ENCODE assay signal across 28 cellular contexts in the genomic region with DNA sequence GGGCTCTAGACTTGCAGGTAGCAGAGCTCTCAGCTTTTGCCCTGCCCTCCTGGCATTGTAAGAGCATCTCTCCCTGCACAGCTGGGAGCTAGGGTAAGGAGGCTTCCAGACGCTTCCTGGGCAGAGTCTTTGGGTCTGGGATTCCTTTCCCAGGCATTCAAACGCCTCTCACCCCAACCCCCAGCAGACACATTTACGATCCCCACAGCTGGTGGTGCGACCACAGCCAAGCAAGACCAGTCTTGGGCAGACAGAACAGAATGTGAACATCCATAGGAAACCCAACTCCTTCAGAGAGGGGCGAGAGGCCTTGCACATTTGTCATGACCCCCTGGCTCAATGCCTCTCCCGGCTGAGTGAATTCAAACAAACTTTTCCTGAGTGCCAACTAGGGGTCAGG.
"Had no signal": no experiment of that assay in that cellular context is flagged by ENCODE, and none has a peak within 500 bp of the region (broad histone marks: within the 10 kb centered on the region; RNA-seq: fewer than 3 reads in every experiment).

No MANE protein-coding gene starts in this region.

- H3K9ac ChIP-seq: SK-N-SH had no signal

- H3K27ac Mint-ChIP-seq: activated CD4-positive, alpha-beta memory T cell treated with anti-CD3 and anti-CD28 coated beads, Interleukin-2, amount 10 ng/mL, durations not matched to agents 7 days and 5 days; activated CD4-positive, alpha-beta T cell treated with anti-CD3 and anti-CD28 coated beads for 36 hours; activated naive CD4-positive, alpha-beta T cell treated with anti-CD3 and anti-CD28 coated beads for 36 hours; activated naive CD8-positive, alpha-beta T cell; activated T-helper 17 cell treated with anti-CD3 and anti-CD28 coated beads, Interleukin-2, amount 50 U/mL, for 72 hours had no signal

- H3K36me3 Mint-ChIP-seq: activated naive CD8-positive, alpha-beta T cell had no signal

- H3K27me3 Mint-ChIP-seq: activated naive CD8-positive, alpha-beta T cell had no signal

- H3K4me3 Mint-ChIP-seq: activated CD4-positive, alpha-beta memory T cell treated with anti-CD3 and anti-CD28 coated beads, Interleukin-2, amount 10 ng/mL, durations not matched to agents 7 days and 5 days; activated CD4-positive, alpha-beta T cell treated with anti-CD3 and anti-CD28 coated beads for 36 hours; activated naive CD4-positive, alpha-beta T cell treated with anti-CD3 and anti-CD28 coated beads for 36 hours; activated naive CD8-positive, alpha-beta T cell; activated T-helper 17 cell treated with anti-CD3 and anti-CD28 coated beads, Interleukin-2, amount 50 U/mL, for 72 hours had no signal

- DNase-seq: activated CD4-positive, alpha-beta memory T cell treated with anti-CD3 and anti-CD28 coated beads, Interleukin-2, amount 10 ng/mL, durations not matched to agents 7 days and 5 days; activated CD4-positive, alpha-beta T cell treated with anti-CD3 and anti-CD28 coated beads for 36 hours; activated CD4-positive, alpha-beta T cell treated with anti-CD3 and anti-CD28 coated beads, Interleukin-2, amount 50 U/mL, for 1 hour; activated gamma-delta T cell; activated naive CD4-positive, alpha-beta T cell treated with anti-CD3 and anti-CD28 coated beads for 36 hours; activated T-cell treated with anti-CD3 and anti-CD28 coated beads for 4 hours; activated T-cell treated with anti-CD3 and anti-CD28 coated beads, Interleukin-2, amount 50 U/mL, for 48 hours; caudate nucleus; Karpas-422; MM.1S; NCI-H1105; NCI-H146; NCI-H187 treated with DMSO at 0.1 percent for 48 hours; NCI-H2081 treated with DMSO at 0.1 percent for 48 hours; NCI-H2171; NCI-H2227 treated with DMSO at 0.1 percent for 48 hours; NCI-H446 treated with DMSO at 0.1 percent for 48 hours; NCI-H526 treated with DMSO at 0.1 percent for 48 hours; NCI-H82; Peyer's patch; Right ventricle myocardium superior; SJCRH30; SK-N-SH; T-helper 1 cell; WERI-Rb-1 had no signal

- ATAC-seq: activated CD4-positive, alpha-beta T cell treated with anti-CD3 and anti-CD28 coated beads for 36 hours; activated T-helper 17 cell treated with anti-CD3 and anti-CD28 coated beads, Interleukin-2, amount 50 U/mL, for 72 hours had no signal

- H3K4me3 ChIP-seq: Peyer's patch, SJCRH30 had no signal

- H3K9me3 ChIP-seq: SJCRH30, SK-N-SH had no signal

- H3K9me3 Mint-ChIP-seq: activated CD4-positive, alpha-beta memory T cell treated with anti-CD3 and anti-CD28 coated beads, Interleukin-2, amount 10 ng/mL, durations not matched to agents 7 days and 5 days; activated T-helper 17 cell treated with anti-CD3 and anti-CD28 coated beads, Interleukin-2, amount 50 U/mL, for 72 hours had no signal

- H3K36me3 ChIP-seq: Peyer's patch, SJCRH30, WERI-Rb-1 had no signal

- H3K27me3 ChIP-seq: Peyer's patch, SJCRH30 had no signal

- H3K4me1 ChIP-seq: Peyer's patch, SJCRH30 had no signal

- H3K27ac ChIP-seq: Peyer's patch, RWPE1, SJCRH30, WERI-Rb-1 had no signal

- H3K4me1 Mint-ChIP-seq: activated CD4-positive, alpha-beta memory T cell treated with anti-CD3 and anti-CD28 coated beads, Interleukin-2, amount 10 ng/mL, durations not matched to agents 7 days and 5 days; activated CD4-positive, alpha-beta T cell treated with anti-CD3 and anti-CD28 coated beads for 36 hours; activated T-helper 17 cell treated with anti-CD3 and anti-CD28 coated beads, Interleukin-2, amount 50 U/mL, for 72 hours had no signal
